In the genomic region with DNA sequence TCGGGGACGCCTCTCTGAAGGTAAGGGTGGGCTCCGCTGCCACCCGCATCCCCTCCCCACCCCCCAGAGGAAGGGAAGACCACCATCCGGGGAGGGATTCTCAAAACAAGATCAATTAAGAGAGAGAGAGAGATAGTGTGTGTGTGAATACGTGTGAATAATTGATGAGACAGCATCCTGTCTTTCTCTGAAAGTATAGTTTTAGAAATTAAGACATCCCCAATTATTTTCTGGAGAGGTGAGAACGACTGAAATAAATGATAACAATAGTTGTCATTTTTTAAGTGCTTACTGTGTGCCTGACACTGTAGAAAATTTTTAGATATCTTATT, we compare ENCODE assay signal across 8 cellular contexts. TPM values are rescaled to one million over a fixed set of nuclear protein-coding genes. Genes with fewer than 3 reads are reported as not detected.
DNase-seq lines count a peak whose midpoint lies in the region; ATAC-seq and TF ChIP-seq lines count a peak whose summit lies in the region.

No MANE protein-coding gene starts in this region.

- peaks cover 57% of the 10 kb centered on the region for H3K27me3 ChIP-seq in neural progenitor cell

- H3K79me2 ChIP-seq in neural progenitor cell (ENCODE audit: low read depth): no peaks in the 10 kb centered on the region

- H3K27ac Mint-ChIP-seq in dendritic cell treated with granulocyte-macrophage colony-stimulating factor and Interleukin-4, amounts not matched to agents 40 ng/mL and 50 ng/mL, for 4 days: peak overlapping the region; percentile 68
- no peak overlapping the region for H3K27ac Mint-ChIP-seq in neural progenitor cell

- H3K27me3 Mint-ChIP-seq in dendritic cell treated with granulocyte-macrophage colony-stimulating factor and Interleukin-4, amounts not matched to agents 40 ng/mL and 50 ng/mL, for 4 days: peaks cover 27% of the 10 kb centered on the region
- H3K27me3 Mint-ChIP-seq in neural progenitor cell (ENCODE audit: insufficient read depth, low read depth): peaks cover 9% of the 10 kb centered on the region

- DNase-seq in neural progenitor cell (ENCODE audit: low spot score) (no peak), posterior vena cava (ENCODE audit: low spot score) (no peak), AG20443 (ENCODE audit: low spot score) (no peak), mucosa of gallbladder (ENCODE audit: low spot score) (no peak)
- DNase-seq in stimulated activated CD4-positive, alpha-beta T cell treated with anti-CD3 and anti-CD28 coated beads, Interleukin-2, amount 100 ng/mL, for 24 hours: no peak

- peak overlapping the region; percentile 98 for H2AFZ ChIP-seq in neural progenitor cell (replicated peaks)

- no peaks in the 10 kb centered on the region for H3K36me3 Mint-ChIP-seq in dendritic cell treated with granulocyte-macrophage colony-stimulating factor and Interleukin-4, amounts not matched to agents 40 ng/mL and 50 ng/mL, for 4 days (ENCODE audit: low read depth)
- no peaks in the 10 kb centered on the region for H3K36me3 Mint-ChIP-seq in neural progenitor cell

- H3K9me3 Mint-ChIP-seq in dendritic cell treated with granulocyte-macrophage colony-stimulating factor and Interleukin-4, amounts not matched to agents 40 ng/mL and 50 ng/mL, for 4 days: no peaks in the 10 kb centered on the region
- no peaks in the 10 kb centered on the region for H3K9me3 Mint-ChIP-seq in neural progenitor cell

- H3K9me3 ChIP-seq in neural progenitor cell (ENCODE audit: low read depth): no peaks in the 10 kb centered on the region

- no peaks in the 10 kb centered on the region for H3K36me3 ChIP-seq in neural progenitor cell

- H3K4me3 Mint-ChIP-seq in dendritic cell treated with granulocyte-macrophage colony-stimulating factor and Interleukin-4, amounts not matched to agents 40 ng/mL and 50 ng/mL, for 4 days: peak overlapping the region; percentile 86
- peak overlapping the region; percentile 86 for H3K4me3 Mint-ChIP-seq in neural progenitor cell

- H3K27ac ChIP-seq in neural progenitor cell: no peak overlapping the region

- H3K9ac ChIP-seq in neural progenitor cell: no peak overlapping the region

- no peaks in the 10 kb centered on the region for H4K20me1 ChIP-seq in neural progenitor cell (ENCODE audit: low read depth)

- H3K4me3 ChIP-seq in GM08714 (ENCODE audit: low read length) (peak overlapping the region; percentile 87), neural progenitor cell (peak overlapping the region; percentile 81)

- H3K4me2 ChIP-seq in neural progenitor cell: peak overlapping the region; percentile 99

- H3F3A ChIP-seq in neural progenitor cell (ENCODE audit: low read depth): peaks cover 16% of the 10 kb centered on the region

- intact Hi-C loops in dendritic cell treated with granulocyte-macrophage colony-stimulating factor and Interleukin-4, amounts not matched to agents 40 ng/mL and 50 ng/mL, for 4 days (cut with micrococcal nuclease): no loop called here
- intact Hi-C loops in posterior vena cava (cut with DNase I): no loop called here

- TF ChIP-seq CTCF in neural progenitor cell (IDR thresholded peaks at IDR 0.05): no peak

- ATAC-seq in HG03342 (IDR thresholded peaks at IDR 0.05; ENCODE audit: unreplicated experiment): peak; percentile 5

- peaks cover 35% of the 10 kb centered on the region for H3K4me1 Mint-ChIP-seq in dendritic cell treated with granulocyte-macrophage colony-stimulating factor and Interleukin-4, amounts not matched to agents 40 ng/mL and 50 ng/mL, for 4 days (ENCODE audit: low read depth)
- peaks cover 2% of the 10 kb centered on the region for H3K4me1 Mint-ChIP-seq in neural progenitor cell

- H3K4me1 ChIP-seq in neural progenitor cell: no peaks in the 10 kb centered on the region

RNA-seq across cellular contexts. Expression of a gene that starts 0.8 kb away (rescaled TPM):
- 0.07 TPM in 1 of 2 replicates, not detected in the other for total RNA-seq in neural progenitor cell (ENCODE audit: low replicate concordance)
- 1 to 10 TPM; 5.1 to 7.4 TPM for total RNA-seq in posterior vena cava
- 6.2 TPM for total RNA-seq in mucosa of gallbladder

RNA-seq across cellular contexts. Expression of a gene that starts 45.0 kb away (rescaled TPM):
- total RNA-seq in neural progenitor cell (ENCODE audit: low replicate concordance) (not detected in 2 replicates), posterior vena cava (10 to 100 TPM; 15.8 to 16.2 TPM), mucosa of gallbladder (8.7 TPM)
